Comparison of ENCODE assay signal across 8 cellular contexts in genomic region chr1:179229214-179230140, GRCh38. TPM values are rescaled to one million over a fixed set of nuclear protein-coding genes. Genes with fewer than 3 reads are reported as not detected.
DNase-seq lines count a peak whose midpoint lies in the region; ATAC-seq, FAIRE-seq and TF ChIP-seq lines count a peak whose summit lies in the region.

ABL2 (minus strand) TSS chr1:179229677; CDS start chr1:179229397, 280 bp downstream.

- POLR2A ChIA-PET in PC-9 (lab: Charles Lee; ENCODE audit: unreplicated experiment): no interaction called here

- H3K4me3 ChIP-seq in BLaER1 (peak within 1 kb of the TSS; percentile 95), PC-9 (peak within 1 kb of the TSS; percentile 96), foreskin fibroblast (ENCODE audit: low read depth in 1 of 2, low read length in 2 of 2) (peak within 1 kb of the TSS; percentile 89 to 92), testis (peak within 1 kb of the TSS; percentile 84 to 99)

- WGBS in testis, 2 donors: 0 to 1% methylated on average over 33 to 53 of the region's 94 CpGs

- H4K20me1 ChIP-seq in BLaER1 (peaks cover 42% of the 10 kb centered on the region), PC-9 (ENCODE audit: insufficient read depth) (peaks cover 7% of the 10 kb centered on the region; the same call in 1 of the 2 replicates)

- peaks cover 4% of the 10 kb centered on the region for H3K36me3 ChIP-seq in BLaER1
- no peaks in the 10 kb centered on the region for H3K36me3 ChIP-seq in PC-9 (ENCODE audit: low read depth)
- no peaks in the 10 kb centered on the region for H3K36me3 ChIP-seq in testis (ENCODE audit: low read depth, missing control alignments)

- no peak for TF ChIP-seq POLR2A in testis (IDR thresholded peaks at IDR 0.05)

- H3K9me2 ChIP-seq in PC-9 (ENCODE audit: insufficient read depth): no peaks in the 10 kb centered on the region

- H3K79me2 ChIP-seq in PC-9 (ENCODE audit: low read depth): peaks cover 46% of the 10 kb centered on the region

- no peaks in the 10 kb centered on the region for H3K27me3 ChIP-seq in BLaER1
- no peaks in the 10 kb centered on the region for H3K27me3 ChIP-seq in PC-9 (ENCODE audit: insufficient read depth, low read depth)
- no peaks in the 10 kb centered on the region for H3K27me3 ChIP-seq in testis

- BruUV-seq in PC-9 (replicated peaks; lab: Mats Ljungman, UMichigan): no TSS peak

- DNase-seq in GM19239 (ENCODE audit: insufficient read length, low spot score) (peak; percentile 51), PC-9 (peak; percentile 39), foreskin fibroblast (peak in 1 of 2 donors; percentile 70), nucleus accumbens (lab: John Stamatoyannopoulos, UW) (peak in 50 of 56 donors; percentile 9 to 76 (median 50)), testis (peak; percentile 54)
- peak; percentile 87 for DNase-seq in activated effector memory CD4-positive, alpha-beta T cell treated with anti-CD3 and anti-CD28 coated beads, Interleukin-2, amount 50 U/mL, for 16 hours

- H3K9me3 ChIP-seq in BLaER1: no peaks in the 10 kb centered on the region
- no peaks in the 10 kb centered on the region for H3K9me3 ChIP-seq in PC-9 (ENCODE audit: insufficient read depth, low read depth)
- H3K9me3 ChIP-seq in testis: no peaks in the 10 kb centered on the region

- H3K27ac ChIP-seq in BLaER1: peak within 1 kb of the TSS; percentile 90
- peak within 1 kb of the TSS; percentile 55 for H3K27ac ChIP-seq in PC-9
- H3K27ac ChIP-seq in testis: peak within 1 kb of the TSS; percentile 60 to 92

- peaks cover 33% of the 10 kb centered on the region; the same call in 1 of the 2 replicates for H3F3A ChIP-seq in PC-9 (ENCODE audit: insufficient read depth, low read depth)

- ATAC-seq in HG03469 (IDR thresholded peaks at IDR 0.05; ENCODE audit: unreplicated experiment): peak; percentile 34

- peak within 1 kb of the TSS; percentile 86 for H2AFZ ChIP-seq in PC-9

- intact Hi-C loops in PC-9 (cut with micrococcal nuclease; ENCODE audit: unreplicated experiment) (loop anchor here (5.0 kb wide), 2 partner anchors 63 to 697 kb away; partner anchors contain the start of gene SOAT1), testis (cut with DNase I; ENCODE audit: low total_unique reads) (no loop called here)

- peak within 1 kb of the TSS; percentile 95 for H3K9ac ChIP-seq in BLaER1

- TF ChIP-seq CTCF in PC-9 (conservative IDR thresholded peaks at IDR 0.05) (no peak), foreskin fibroblast (IDR thresholded peaks at IDR 0.05; ENCODE audit: low read depth, low read length) (no peak), testis (IDR thresholded peaks at IDR 0.05) (no peak)

- H3K4me2 ChIP-seq in BLaER1 (peak within 1 kb of the TSS; percentile 94), PC-9 (peak within 1 kb of the TSS; percentile 92)

- H3K4me1 ChIP-seq in BLaER1: peaks cover 32% of the 10 kb centered on the region
- H3K4me1 ChIP-seq in PC-9 (replicated peaks; ENCODE audit: insufficient read depth): peaks cover 36% of the 10 kb centered on the region
- peaks cover 9% of the 10 kb centered on the region for H3K4me1 ChIP-seq in testis

- no peak for FAIRE-seq in GM19239 (lab: Jason Lieb, UNC)

- CTCF ChIA-PET in PC-9 (lab: Charles Lee): no interaction called here

RNA-seq across cellular contexts. Expression of gene ABL2, which starts in this region (rescaled TPM):
- 23.5 and 27.4 TPM in 2 replicates for total RNA-seq in PC-9 (2021)
- total RNA-seq in testis: 10 to 100 TPM; 21.9 to 22.9 TPM
- polyA plus RNA-seq in testis (ENCODE audit: insufficient read depth, low read depth, low replicate concordance): 12.4 TPM
